Comparison of ENCODE assay signal across 17 cellular contexts in genomic region chr10:101490026-101490425, GRCh38.
DNase-seq lines count a peak whose midpoint lies in the region; ATAC-seq and TF ChIP-seq lines count a peak whose summit lies in the region.
"Had no signal": no experiment of that assay in that cellular context is flagged by ENCODE, and none has a peak within 500 bp of the region (broad histone marks: within the 10 kb centered on the region; RNA-seq: fewer than 3 reads in every experiment).

No MANE protein-coding gene starts in this region.

- H3K36me3 ChIP-seq in GM23338 (ENCODE audit: insufficient read depth) (no peaks in the 10 kb centered on the region), HUES48 (ENCODE audit: control insufficient read depth, insufficient read depth, low read length) (no peaks in the 10 kb centered on the region), psoas muscle (ENCODE audit: insufficient read depth in 1 of 2, low read depth in 1 of 2) (no peaks in the 10 kb centered on the region), vagina (no peaks in the 10 kb centered on the region), PC-3 (ENCODE audit: low read depth, low read length) (no peaks in the 10 kb centered on the region)
- H3K36me3 ChIP-seq: BLaER1, HAP-1 had no signal

- no peak for TF ChIP-seq CTCF in GM23338 (conservative IDR thresholded peaks at IDR 0.05; ENCODE audit: low read depth in 2 of 2)
- TF ChIP-seq CTCF in WTC11 (IDR thresholded peaks at IDR 0.05), result no peak
- TF ChIP-seq CTCF in psoas muscle (IDR thresholded peaks at IDR 0.05), result no peak
- TF ChIP-seq CTCF in vagina (IDR thresholded peaks at IDR 0.05), result no peak
- TF ChIP-seq CTCF in PC-3 (conservative IDR thresholded peaks at IDR 0.05; ENCODE audit: low read depth, low read length), result no peak

- H3K79me2 ChIP-seq in GM23338 (replicated peaks; ENCODE audit: insufficient read depth) (no peaks in the 10 kb centered on the region), PC-3 (ENCODE audit: low read length) (no peaks in the 10 kb centered on the region)

- H3K36me3 Mint-ChIP-seq in GM23338 (ENCODE audit: low read depth), result no peaks in the 10 kb centered on the region
- no peaks in the 10 kb centered on the region for H3K36me3 Mint-ChIP-seq in WTC11

- peaks cover 63% of the 10 kb centered on the region for H3K4me1 ChIP-seq in GM23338 (ENCODE audit: insufficient read depth)
- H3K4me1 ChIP-seq in HUES48 (ENCODE audit: control insufficient read depth, insufficient read depth, low read length), result peaks cover 55% of the 10 kb centered on the region
- H3K4me1 ChIP-seq in psoas muscle, result peaks cover 49% of the 10 kb centered on the region
- H3K4me1 ChIP-seq in vagina, result peaks cover 9% of the 10 kb centered on the region
- 0 out of 2 replicates have a peak, but pooled peaks cover 4% of the 10 kb centered on the region for H3K4me1 ChIP-seq in PC-3 (ENCODE audit: insufficient read depth, low read length)
- H3K4me1 ChIP-seq: BLaER1 had no signal

- H3K9ac ChIP-seq in HUES48 (ENCODE audit: low read depth, low read length) (no peak overlapping the region), PC-3 (ENCODE audit: low read length) (no peak overlapping the region)
- H3K9ac ChIP-seq: BLaER1 had no signal

- H3K4me3 ChIP-seq in GM23338 (peak overlapping the region; percentile 8; the same call in 1 of the 2 replicates), HUES48 (ENCODE audit: low read depth, low read length) (0 out of 2 replicates have a peak overlapping the region, but pooled peaks have one; percentile 25), psoas muscle (no peak overlapping the region), vagina (no peak overlapping the region), PC-3 (ENCODE audit: low read length) (no peak overlapping the region)
- H3K4me3 ChIP-seq: BLaER1, HAP-1 had no signal

- no peaks in the 10 kb centered on the region for H3F3A ChIP-seq in GM23338 (replicated peaks; ENCODE audit: low read depth)
- H3F3A ChIP-seq in PC-3 (ENCODE audit: low read length, unreplicated experiment), result no peaks in the 10 kb centered on the region

- intact Hi-C loops in psoas muscle (cut with DNase I) (no loop called here), vagina (cut with DNase I) (no loop called here), PC-3 (cut with micrococcal nuclease) (no loop called here)

- CTCF ChIA-PET in WTC11 (lab: Charles Lee), result interaction anchor here (1.0 to 3.2 kb wide), 3 partner anchors 9 to 79 kb away, joined by 3 to 22 read pairs (median 9); no protein-coding TSS in a partner anchor
- CTCF ChIA-PET in PC-3 (lab: Charles Lee), result interaction anchor here (0.6 to 1.1 kb wide), 2 partner anchors 23 to 100 kb away, joined by 3 to 4 read pairs; no protein-coding TSS in a partner anchor

- no peak for TF ChIP-seq POLR2A in vagina (IDR thresholded peaks at IDR 0.05)

- H3K27me3 Mint-ChIP-seq in GM23338 (ENCODE audit: insufficient read depth, low read depth, poor library complexity) (peaks cover 3% of the 10 kb centered on the region), WTC11 (ENCODE audit: low read depth) (no peaks in the 10 kb centered on the region)
- H3K27me3 Mint-ChIP-seq: CD4-positive, alpha-beta memory T cell; IgD-negative memory B cell had no signal

- DNase-seq in GM23338 (ENCODE audit: low spot score) (no peak), WTC11 (ENCODE audit: low spot score) (no peak), psoas muscle (no peak), vagina (ENCODE audit: extremely low spot score in 2 of 2) (no peak), occipital lobe (lab: John Stamatoyannopoulos, UW) (no peak), PC-3 (no peak)
- DNase-seq: 8988T; CD4-positive, alpha-beta memory T cell; DMS79; GDM1 had no signal

- H4K20me1 ChIP-seq in GM23338 (replicated peaks; ENCODE audit: insufficient read depth) (no peaks in the 10 kb centered on the region), PC-3 (ENCODE audit: low read length) (no peaks in the 10 kb centered on the region)

- POLR2A ChIA-PET in WTC11 (lab: Charles Lee) (no interaction called here), PC-3 (lab: Charles Lee; ENCODE audit: unreplicated experiment) (no interaction called here)

- H3K9me3 ChIP-seq in HUES48 (ENCODE audit: control insufficient read depth, insufficient read depth, low read length), result no peaks in the 10 kb centered on the region
- no peaks in the 10 kb centered on the region for H3K9me3 ChIP-seq in psoas muscle
- H3K9me3 ChIP-seq in vagina, result no peaks in the 10 kb centered on the region
- no peaks in the 10 kb centered on the region for H3K9me3 ChIP-seq in PC-3 (ENCODE audit: low read length)
- H3K9me3 ChIP-seq: BLaER1, HAP-1 had no signal

- H3K27ac ChIP-seq in GM23338 (ENCODE audit: low read depth), result no peak overlapping the region
- peak overlapping the region; percentile 24 for H3K27ac ChIP-seq in HUES48 (ENCODE audit: low read depth, low read length)
- H3K27ac ChIP-seq in psoas muscle, result peak overlapping the region; percentile 54
- no peak overlapping the region for H3K27ac ChIP-seq in vagina
- no peak overlapping the region for H3K27ac ChIP-seq in PC-3 (ENCODE audit: low read length)
- H3K27ac ChIP-seq: BLaER1, HL-60 had no signal

- no peaks in the 10 kb centered on the region for H3K9me3 Mint-ChIP-seq in GM23338
- no peaks in the 10 kb centered on the region for H3K9me3 Mint-ChIP-seq in WTC11
- H3K9me3 Mint-ChIP-seq: CD14-positive monocyte; CD4-positive, alpha-beta memory T cell; IgD-negative memory B cell had no signal

- H2AFZ ChIP-seq in GM23338 (no peak overlapping the region), PC-3 (ENCODE audit: low read length) (no peak overlapping the region)

- H3K27ac Mint-ChIP-seq in GM23338, result peak overlapping the region; percentile 65
- peak overlapping the region; percentile 63; the same call in 1 of the 2 replicates for H3K27ac Mint-ChIP-seq in WTC11
- H3K27ac Mint-ChIP-seq: CD14-positive monocyte; CD4-positive, alpha-beta memory T cell; IgD-negative memory B cell had no signal

- 90 to 98% (median 95%) methylated on average over 1 of the region's 1 CpG for WGBS in psoas muscle, 3 donors

- H3K9me2 ChIP-seq in GM23338 (ENCODE audit: insufficient read depth) (no peaks in the 10 kb centered on the region), PC-3 (replicated peaks; ENCODE audit: low read length) (no peaks in the 10 kb centered on the region)

- H3K4me2 ChIP-seq in GM23338 (peak overlapping the region; percentile 56), PC-3 (ENCODE audit: low read length) (no peak overlapping the region)
- H3K4me2 ChIP-seq: BLaER1 had no signal

- H3K4me1 Mint-ChIP-seq in GM23338 (peaks cover 64% of the 10 kb centered on the region), WTC11 (peaks cover 66% of the 10 kb centered on the region)
- H3K4me1 Mint-ChIP-seq: IgD-negative memory B cell had no signal

- H3K27me3 ChIP-seq in GM23338 (ENCODE audit: insufficient read depth), result no peaks in the 10 kb centered on the region
- H3K27me3 ChIP-seq in HUES48 (ENCODE audit: control insufficient read depth, insufficient read depth, low read length), result no peaks in the 10 kb centered on the region
- H3K27me3 ChIP-seq in psoas muscle (ENCODE audit: insufficient read depth in 3 of 3, low read length in 2 of 3), result no peaks in the 10 kb centered on the region
- H3K27me3 ChIP-seq in vagina, result no peaks in the 10 kb centered on the region
- no peaks in the 10 kb centered on the region for H3K27me3 ChIP-seq in PC-3 (ENCODE audit: low read length)
- H3K27me3 ChIP-seq: BLaER1 had no signal

- H3K4me3 Mint-ChIP-seq in GM23338 (peak overlapping the region; percentile 42; the same call in 2 of the 3 replicates), WTC11 (peak overlapping the region; percentile 39; the same call in 1 of the 2 replicates)
- H3K4me3 Mint-ChIP-seq: CD14-positive monocyte; CD4-positive, alpha-beta memory T cell; IgD-negative memory B cell had no signal

- ATAC-seq in GM23338 (no peak), WTC11 (no peak), psoas muscle (no peak), PC-3 (no peak)
- ATAC-seq: HepG2 had no signal

- BruUV-seq in PC-3 (replicated peaks; lab: Mats Ljungman, UMichigan), result no TSS peak

TF ChIP-seq in GM23338, 12 proteins besides CTCF, POLR2A, EP300 and RAD21 (continues in another document):
- TF ChIP-seq CREB1 (CRISPR knock-in tag; IDR thresholded peaks at IDR 0.05; ENCODE audit: low read depth), result no peak
- no peak for TF ChIP-seq STAT1 (IDR thresholded peaks at IDR 0.05; ENCODE audit: unreplicated experiment)
- TF ChIP-seq, protein P1, sequence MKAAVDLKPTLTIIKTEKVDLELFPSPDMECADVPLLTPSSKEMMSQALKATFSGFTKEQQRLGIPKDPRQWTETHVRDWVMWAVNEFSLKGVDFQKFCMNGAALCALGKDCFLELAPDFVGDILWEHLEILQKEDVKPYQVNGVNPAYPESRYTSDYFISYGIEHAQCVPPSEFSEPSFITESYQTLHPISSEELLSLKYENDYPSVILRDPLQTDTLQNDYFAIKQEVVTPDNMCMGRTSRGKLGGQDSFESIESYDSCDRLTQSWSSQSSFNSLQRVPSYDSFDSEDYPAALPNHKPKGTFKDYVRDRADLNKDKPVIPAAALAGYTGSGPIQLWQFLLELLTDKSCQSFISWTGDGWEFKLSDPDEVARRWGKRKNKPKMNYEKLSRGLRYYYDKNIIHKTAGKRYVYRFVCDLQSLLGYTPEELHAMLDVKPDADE (IDR thresholded peaks at IDR 0.05), result no peak
- TF ChIP-seq ZNF331 (CRISPR knock-in tag; IDR thresholded peaks at IDR 0.05; ENCODE audit: low read depth), result no peak
- TF ChIP-seq JUNB (IDR thresholded peaks at IDR 0.05; ENCODE audit: unreplicated experiment), result no peak
- TF ChIP-seq NANOG (IDR thresholded peaks at IDR 0.05; ENCODE audit: borderline replicate concordance), result no peak
- no peak for TF ChIP-seq POLR2AphosphoS5 (IDR thresholded peaks at IDR 0.05; ENCODE audit: low read depth)
- TF ChIP-seq ZNF114 (CRISPR knock-in tag; IDR thresholded peaks at IDR 0.05), result no peak

TF ChIP-seq in WTC11, 78 proteins besides CTCF, POLR2A, EP300 and RAD21 (continues in another document):
- TF ChIP-seq ERG (CRISPR knock-in tag; IDR thresholded peaks at IDR 0.05), result no peak

Comparison
In these comparisons a context has a peak if more than half of its experiments do, and no peak if none do; other contexts are left out.
1. H3K27ac ChIP-seq: peak in HUES48 (single experiment) and psoas muscle (single experiment); none in GM23338 (single experiment), vagina (single experiment) and PC-3 (single experiment).
2. H3K4me3 ChIP-seq: peak in GM23338 (single experiment) and HUES48 (single experiment); none in psoas muscle (single experiment), vagina (0 of 2) and PC-3 (single experiment).